30 cellular contexts compared by ENCODE assay signal in genomic region chr6:88474720-88475119, GRCh38.
"Had no signal": no experiment of that assay in that cellular context is flagged by ENCODE, and none has a peak within 500 bp of the region (broad histone marks: within the 10 kb centered on the region; RNA-seq: fewer than 3 reads in every experiment).

No MANE protein-coding gene starts in this region.

- H3K4me2 ChIP-seq: neural progenitor cell, smooth muscle cell had no signal

- H3K36me3 ChIP-seq: neural progenitor cell, ovary, spleen, suprapubic skin, tibial artery, transverse colon, upper lobe of right lung, uterus had no signal

- H3K9ac ChIP-seq: neural progenitor cell, parathyroid adenoma had no signal

- H3K4me3 ChIP-seq: neural progenitor cell, ovary, psoas muscle, skin epidermis, smooth muscle cell, spleen, suprapubic skin, testis, tibial artery, transverse colon, upper lobe of right lung, uterus had no signal

- H3K27ac ChIP-seq: neural progenitor cell, ovary, parathyroid adenoma, psoas muscle, skin epidermis, spleen, suprapubic skin, testis, tibial artery, transverse colon, upper lobe of right lung, uterus had no signal

- H3K27me3 ChIP-seq: neural progenitor cell, ovary, spleen, suprapubic skin, testis, tibial artery, transverse colon, upper lobe of right lung, uterus had no signal

- H3K4me1 ChIP-seq: parathyroid adenoma, psoas muscle, spleen, suprapubic skin, testis, tibial artery, transverse colon, upper lobe of right lung, uterus had no signal

- DNase-seq: naive thymus-derived CD8-positive, alpha-beta T cell; nephron progenitor cell; occipital lobe; ovary; posterior cingulate gyrus; psoas muscle; right cardiac atrium; spleen; stimulated activated CD4-positive, alpha-beta T cell treated with anti-CD3 and anti-CD28 coated beads, Interleukin-12 subunit alpha, Interleukin-12 subunit beta, amount 100 ng/mL, for 4 hours; stimulated activated CD4-positive, alpha-beta T cell treated with anti-CD3 and anti-CD28 coated beads, Interleukin-1b, Interleukin-23, amount 100 ng/mL, for 48 hours; stimulated activated CD4-positive, alpha-beta T cell treated with anti-CD3 and anti-CD28 coated beads, Interleukin-4, amount 100 ng/mL, for 1 hour; stimulated activated CD4-positive, alpha-beta T cell treated with anti-CD3 and anti-CD28 coated beads, Interleukin-4, amount 100 ng/mL, for 4 hours; stimulated activated CD8-positive, alpha-beta memory T cell treated with anti-CD3 and anti-CD28 coated beads, Interleukin-4, amount 100 ng/mL, for 48 hours; stimulated activated naive CD4-positive, alpha-beta T cell; stimulated activated naive CD8-positive, alpha-beta T cell treated with anti-CD3 and anti-CD28 coated beads, Interleukin-15, amount 100 ng/mL, for 72 hours; stimulated activated naive CD8-positive, alpha-beta T cell treated with anti-CD3 and anti-CD28 coated beads, Interleukin-15, Interleukin-2, amounts not matched to agents 100 U/mL and 50 U/mL, for 24 hours; substantia nigra; testis; tibial artery; transverse colon; upper lobe of right lung; uterus had no signal

- H2AFZ ChIP-seq: neural progenitor cell, parathyroid adenoma had no signal

- ATAC-seq: naive thymus-derived CD8-positive, alpha-beta T cell; natural killer cell treated with Interleukin-12 subunit alpha and Interleukin-12 subunit beta and Interleukin-15 and Interleukin-18, amount 100 ng/mL, for 72 hours; psoas muscle; right cardiac atrium; sciatic nerve; stimulated activated memory B cell treated with anti-CD40 and anti-IgM and Interleukin-4, amounts not matched to agents 10 μg/mL and 1 μg/mL and 100 μg/mL, for 72 hours; stimulated activated naive CD8-positive, alpha-beta T cell treated with anti-CD3 and anti-CD28 coated beads, Interleukin-15, amount 100 ng/mL, for 72 hours; stimulated activated naive CD8-positive, alpha-beta T cell treated with anti-CD3 and anti-CD28 coated beads, Interleukin-15, Interleukin-2, amounts not matched to agents 100 U/mL and 50 U/mL, for 24 hours; upper lobe of right lung had no signal

- H3K9me3 ChIP-seq: ovary, psoas muscle, spleen, suprapubic skin, testis, tibial artery, transverse colon, upper lobe of right lung, uterus had no signal

- H3K79me2 ChIP-seq: parathyroid adenoma had no signal
